In genomic region chr17:76139801-76140660, GRCh38 we compare ENCODE assay signal across 8 cellular contexts. TPM values are rescaled to one million over a fixed set of nuclear protein-coding genes. Genes with fewer than 3 reads are reported as not detected.
A peak's percentile ranks its signal among the peaks of the same experiment; 100 is the strongest.
DNase-seq lines count a peak whose midpoint lies in the region; ATAC-seq and TF ChIP-seq lines count a peak whose summit lies in the region.

No MANE protein-coding gene starts in this region.

- H3K4me3 ChIP-seq in MM.1S (ENCODE audit: low read length), result no peak overlapping the region

- intact Hi-C loops in CD4-positive, alpha-beta T cell (cut with DNase I, micrococcal nuclease), result loop anchor here in 1 of 2 experiments (2.0 to 5.0 kb wide), 2 partner anchors 43 to 127 kb away; partner anchors contain the start of gene UBALD2
- intact Hi-C loops in natural killer cell (cut with micrococcal nuclease), result loop anchor here (5.0 kb wide), 1 partner anchor 127 kb away; the partner anchor contains the start of gene UBALD2

- no peak overlapping the region for H3K9ac ChIP-seq in MM.1S (ENCODE audit: low read length)

- CTCF ChIA-PET in CD4-positive, alpha-beta T cell (lab: Charles Lee), result interaction anchor here (0.9 to 3.2 kb wide), 6 partner anchors 13 to 140 kb away, joined by 3 to 17 read pairs (median 5); no protein-coding TSS in a partner anchor

- H2AFZ ChIP-seq in MM.1S (ENCODE audit: low read length), result no peak overlapping the region

- H3K27ac ChIP-seq in CD4-positive, alpha-beta T cell (ENCODE audit: low read depth, low read length), result no peak overlapping the region
- H3K27ac ChIP-seq in MM.1S (ENCODE audit: low read length), result no peak overlapping the region

- no peaks in the 10 kb centered on the region for H3K36me3 ChIP-seq in MM.1S (replicated peaks; ENCODE audit: insufficient read depth, low read length)

- no peaks in the 10 kb centered on the region for H3K79me2 ChIP-seq in MM.1S (ENCODE audit: low read length)

- DNase-seq in CD4-positive, alpha-beta T cell, result peak in 7 of 10 experiments; percentile 25 to 57 (median 33)
- no peak for DNase-seq in MM.1S
- peak in 1 of 2 donors; percentile 30 for DNase-seq in central memory CD8-positive, alpha-beta T cell (ENCODE audit: low spot score in 2 of 2)
- peak; percentile 44 for DNase-seq in natural killer cell
- DNase-seq in NCI-H1694 (lab: John Stamatoyannopoulos, UW), result no peak
- DNase-seq in GDM1 (lab: John Stamatoyannopoulos, UW), result no peak

- no peaks in the 10 kb centered on the region for H3K9me3 ChIP-seq in CD4-positive, alpha-beta T cell (ENCODE audit: control insufficient read depth, low read length)
- H3K9me3 ChIP-seq in MM.1S (replicated peaks; ENCODE audit: insufficient read depth, low read length), result no peaks in the 10 kb centered on the region

- peak; percentile 19 for ATAC-seq in CD4-positive, alpha-beta T cell (ENCODE audit: poor library complexity)
- no peak for ATAC-seq in central memory CD8-positive, alpha-beta T cell (replicated peaks; ENCODE audit: extremely low read depth, poor library complexity, severe bottlenecking)
- ATAC-seq in natural killer cell (peak; percentile 43 to 69 (median 55)), GM21717 (IDR thresholded peaks at IDR 0.05; ENCODE audit: unreplicated experiment) (no peak), HG02763 (IDR thresholded peaks at IDR 0.05; ENCODE audit: unreplicated experiment) (no peak)

- H3K27ac Mint-ChIP-seq in CD4-positive, alpha-beta T cell, result peak overlapping the region; percentile 97
- no peak overlapping the region for H3K27ac Mint-ChIP-seq in central memory CD8-positive, alpha-beta T cell (ENCODE audit: low read depth)
- H3K27ac Mint-ChIP-seq in natural killer cell, result peak overlapping the region in 1 of 2 donors; percentile 95

- POLR2A ChIA-PET in CD4-positive, alpha-beta T cell (lab: Charles Lee), result interaction anchor here (0.6 to 4.1 kb wide), 12 partner anchors 11 to 140 kb away, joined by 3 to 30 read pairs (median 6); partner anchors contain the start of gene UBALD2

- no peaks in the 10 kb centered on the region for H3K36me3 Mint-ChIP-seq in CD4-positive, alpha-beta T cell (ENCODE audit: low read depth)
- H3K36me3 Mint-ChIP-seq in central memory CD8-positive, alpha-beta T cell (ENCODE audit: insufficient read depth), result peaks cover 10% of the 10 kb centered on the region
- no peaks in the 10 kb centered on the region for H3K36me3 Mint-ChIP-seq in natural killer cell

- H4K20me1 ChIP-seq in MM.1S (ENCODE audit: insufficient read depth, low read length), result no peaks in the 10 kb centered on the region

- peaks cover 10% of the 10 kb centered on the region for H3K27me3 Mint-ChIP-seq in CD4-positive, alpha-beta T cell
- H3K27me3 Mint-ChIP-seq in central memory CD8-positive, alpha-beta T cell, result peaks cover 9% of the 10 kb centered on the region
- H3K27me3 Mint-ChIP-seq in natural killer cell (ENCODE audit: low read depth in 2 of 2), result peaks cover 0 to 7% of the 10 kb centered on the region in 2 donors

- peaks cover 8% of the 10 kb centered on the region for H3K27me3 ChIP-seq in CD4-positive, alpha-beta T cell (ENCODE audit: control insufficient read depth, insufficient read depth, low read length)
- H3K27me3 ChIP-seq in MM.1S (replicated peaks; ENCODE audit: insufficient read depth, low read length), result peaks cover 27% of the 10 kb centered on the region

- H3K4me1 ChIP-seq in MM.1S (ENCODE audit: low read length), result peaks cover 12% of the 10 kb centered on the region

- H3K4me3 Mint-ChIP-seq in CD4-positive, alpha-beta T cell, result peak overlapping the region; percentile 85
- H3K4me3 Mint-ChIP-seq in central memory CD8-positive, alpha-beta T cell, result peak overlapping the region; percentile 78
- H3K4me3 Mint-ChIP-seq in natural killer cell, result peak overlapping the region; percentile 78

- no peaks in the 10 kb centered on the region for H3K9me3 Mint-ChIP-seq in CD4-positive, alpha-beta T cell
- no peaks in the 10 kb centered on the region for H3K9me3 Mint-ChIP-seq in central memory CD8-positive, alpha-beta T cell
- no peaks in the 10 kb centered on the region for H3K9me3 Mint-ChIP-seq in natural killer cell

- no peak for TF ChIP-seq CTCF in CD4-positive, alpha-beta T cell (IDR thresholded peaks at IDR 0.05)
- TF ChIP-seq CTCF in MM.1S (IDR thresholded peaks at IDR 0.05; ENCODE audit: low read length) (no peak), natural killer cell (IDR thresholded peaks at IDR 0.05) (peak; percentile 24)

- no peaks in the 10 kb centered on the region for H3K9me2 ChIP-seq in MM.1S (replicated peaks; ENCODE audit: insufficient read depth, low read length)

- H3K4me1 Mint-ChIP-seq in CD4-positive, alpha-beta T cell (ENCODE audit: low read depth), result peaks cover 52% of the 10 kb centered on the region
- peaks cover 53% of the 10 kb centered on the region for H3K4me1 Mint-ChIP-seq in central memory CD8-positive, alpha-beta T cell
- peaks cover 33 to 52% of the 10 kb centered on the region in 2 donors for H3K4me1 Mint-ChIP-seq in natural killer cell

- peaks cover under 1% of the 10 kb centered on the region; the same call in 1 of the 2 replicates for H3F3A ChIP-seq in MM.1S (ENCODE audit: insufficient read depth, low read length)

- peak overlapping the region; percentile 86; the same call in 1 of the 2 replicates for H3K4me2 ChIP-seq in MM.1S (ENCODE audit: low read depth, low read length)

RNA-seq across cellular contexts. Expression of gene FOXJ1, which starts 1.0 kb away (rescaled TPM):
- under 1 TPM; 0.63 to 0.89 TPM for total RNA-seq in CD4-positive, alpha-beta T cell
- under 1 TPM; 0.21 to 0.93 (median 0.36) TPM for total RNA-seq in natural killer cell

RNA-seq across cellular contexts. Expression of gene EXOC7, which starts 36.4 kb away (rescaled TPM):
- total RNA-seq in CD4-positive, alpha-beta T cell, result 10 to 100 TPM; 88.1 to 90.6 TPM
- 100 to 1,000 TPM; 130 to 149 (median 142) TPM for total RNA-seq in natural killer cell

Comparison
In these comparisons a context has a peak if more than half of its experiments do, and no peak if none do; other contexts are left out.
1. ATAC-seq: peak in CD4-positive, alpha-beta T cell (single experiment) and natural killer cell (3 of 3); none in central memory CD8-positive, alpha-beta T cell (single experiment), GM21717 (single experiment) and HG02763 (single experiment).
2. DNase-seq: peak in CD4-positive, alpha-beta T cell (7 of 10) and natural killer cell (single experiment); none in MM.1S (single experiment), NCI-H1694 (single experiment) and GDM1 (single experiment).
3. Peak in every context shown above with its lines, with median percentiles within 50 percentile points of each other: H3K4me3 Mint-ChIP-seq.